20 cellular contexts compared by ENCODE assay signal in genomic region chr13:114341003-114341777, GRCh38. TPM values are rescaled to one million over a fixed set of nuclear protein-coding genes. Genes with fewer than 3 reads are reported as not detected.
A peak's percentile ranks its signal among the peaks of the same experiment; 100 is the strongest.
DNase-seq lines count a peak whose midpoint lies in the region; ATAC-seq, FAIRE-seq and TF ChIP-seq lines count a peak whose summit lies in the region.
"Had no signal": no experiment of that assay in that cellular context is flagged by ENCODE, and none has a peak within 500 bp of the region (broad histone marks: within the 10 kb centered on the region; RNA-seq: fewer than 3 reads in every experiment).

No MANE protein-coding gene starts in this region.

- H2AFZ ChIP-seq in HepG2 (ENCODE audit: low read length): no peak overlapping the region

- in situ Hi-C loops in HepG2 (cut with HindIII; ENCODE audit: extremely low pct_ligation_motif_present, low pct_unique_long_range_greater_than_20kb): no loop called here

- peak overlapping the region; percentile 58 for H3K4me2 ChIP-seq in HepG2 (ENCODE audit: low read depth, low read length)
- H3K4me2 ChIP-seq: A549 had no signal

- POLR2A ChIA-PET in HepG2 (lab: Yijun Ruan, JAX): no interaction called here
- POLR2A ChIA-PET in WTC11 (lab: Charles Lee): no interaction called here

- peak overlapping the region; percentile 15; the same call in 1 of the 2 replicates for H3K9ac ChIP-seq in HepG2 (ENCODE audit: insufficient read depth, low read depth, low read length)

- BruUV-seq in HepG2 (replicated peaks; lab: Mats Ljungman, UMichigan): no TSS peak

- TF ChIP-seq CTCF in HepG2 (CRISPR knock-in tag; IDR thresholded peaks at IDR 0.05): no peak
- no peak for TF ChIP-seq CTCF in right lobe of liver (IDR thresholded peaks at IDR 0.05)
- no peak for TF ChIP-seq CTCF in WTC11 (IDR thresholded peaks at IDR 0.05)
- TF ChIP-seq CTCF in left lung (IDR thresholded peaks at IDR 0.05): no peak
- no peak for TF ChIP-seq CTCF in BE2C (IDR thresholded peaks at IDR 0.05; ENCODE audit: low read depth, low read length)

- H3K4me1 Mint-ChIP-seq in WTC11: peaks cover 50% of the 10 kb centered on the region

- CTCF ChIA-PET in HepG2 (lab: Yijun Ruan, JAX; ENCODE audit: low intra/inter-chr PET ratio, low total read pairs): no interaction called here
- CTCF ChIA-PET in WTC11 (lab: Charles Lee): interaction anchor here (0.6 to 1.6 kb wide), 5 partner anchors 9 to 59 kb away, joined by 3 to 8 read pairs (median 5); partner anchors contain the start of gene UPF3A

- TF ChIP-seq RAD21 in HepG2 (CRISPR knock-in tag; IDR thresholded peaks at IDR 0.05): no peak

- no peak for FAIRE-seq in HepG2 (lab: Jason Lieb, UNC)
- FAIRE-seq: A549, GM12891, GM18507 had no signal

- ATAC-seq in HepG2 (peak; percentile 71), right lobe of liver (no peak), WTC11 (peak; percentile 72), left lung (peak; percentile 49), GM18517 (IDR thresholded peaks at IDR 0.05; ENCODE audit: unreplicated experiment) (no peak)
- ATAC-seq: A549 had no signal

- H3K9me3 Mint-ChIP-seq in WTC11: peaks cover 20% of the 10 kb centered on the region

- 31% methylated on average over 8 of the region's 14 CpGs for WGBS in HepG2 (ENCODE audit: low lambda C conversion rate)
- WGBS in right lobe of liver (ENCODE audit: insufficient coverage, low coverage, low lambda C conversion rate, missing lambda C conversion rate): 64% methylated on average over 11 of the region's 14 CpGs

- no peaks in the 10 kb centered on the region for H3K27me3 Mint-ChIP-seq in WTC11 (ENCODE audit: low read depth)

- H3K9me3 ChIP-seq in HepG2 (ENCODE audit: low read length) (no peaks in the 10 kb centered on the region), right lobe of liver (no peaks in the 10 kb centered on the region), left lung (no peaks in the 10 kb centered on the region), BE2C (no peaks in the 10 kb centered on the region)
- H3K9me3 ChIP-seq: A549, SJSA1 had no signal

- TF ChIP-seq EP300 in HepG2 (IDR thresholded peaks at IDR 0.05; ENCODE audit: low read depth in 2 of 2, low read length in 2 of 2): no peak
- no peak for TF ChIP-seq EP300 in HepG2 (CRISPR knock-in tag; IDR thresholded peaks at IDR 0.05; ENCODE audit: borderline replicate concordance)

- H3K36me3 Mint-ChIP-seq in WTC11: peaks cover 16% of the 10 kb centered on the region

- H3K27me3 ChIP-seq in HepG2 (ENCODE audit: control insufficient read depth in 1 of 2, insufficient read depth in 2 of 2, low read length in 2 of 2) (no peaks in the 10 kb centered on the region), right lobe of liver (no peaks in the 10 kb centered on the region), left lung (no peaks in the 10 kb centered on the region), BE2C (peaks cover 2% of the 10 kb centered on the region)
- H3K27me3 ChIP-seq: SJSA1 had no signal

- H3K4me1 ChIP-seq in HepG2 (ENCODE audit: insufficient read depth, low read length): no peaks in the 10 kb centered on the region
- no peaks in the 10 kb centered on the region for H3K4me1 ChIP-seq in right lobe of liver
- H3K4me1 ChIP-seq in left lung: no peaks in the 10 kb centered on the region
- H3K4me1 ChIP-seq in BE2C: no peaks in the 10 kb centered on the region
- H3K4me1 ChIP-seq: SJSA1 had no signal

- H4K20me1 ChIP-seq in HepG2 (ENCODE audit: insufficient read depth, low read length): no peaks in the 10 kb centered on the region

- TF ChIP-seq POLR2A in HepG2 (IDR thresholded peaks at IDR 0.05; ENCODE audit: insufficient read depth in 1 of 2, low read depth in 2 of 2, low read length in 2 of 2): no peak
- TF ChIP-seq POLR2A in right lobe of liver (IDR thresholded peaks at IDR 0.05): no peak

- peak overlapping the region in 1 of 3 experiments; percentile 40; a peak in 1 of 6 replicates for H3K4me3 ChIP-seq in HepG2 (replicated peaks in 1 of 3; ENCODE audit: insufficient read depth in 1 of 3, low read depth in 2 of 3, low read length in 3 of 3)
- no peak overlapping the region for H3K4me3 ChIP-seq in right lobe of liver
- no peak overlapping the region for H3K4me3 ChIP-seq in left lung
- no peak overlapping the region for H3K4me3 ChIP-seq in BE2C (ENCODE audit: low read depth, low read length)
- H3K4me3 ChIP-seq: A549, SJSA1 had no signal

- DNase-seq in HepG2 (ENCODE audit: low spot score): no peak
- no peak for DNase-seq in right lobe of liver
- no peak for DNase-seq in WTC11 (ENCODE audit: low spot score)
- DNase-seq in left lung: no peak
- DNase-seq in BE2C: no peak
- DNase-seq in NCI-H526 treated with DMSO at 0.1 percent for 48 hours (lab: John Stamatoyannopoulos, UW): no peak
- DNase-seq in activated CD4-positive, alpha-beta T cell treated with anti-CD3 and anti-CD28 coated beads, Interleukin-2, amount 50 U/mL, for 48 hours: no peak
- DNase-seq: C1 segment of cervical spinal cord, DMS 273 treated with DMSO at 0.1 percent for 48 hours, GOT3, NCI-H1092, NCI-H146, NCI-H2081, NCI-H226, NCI-H524 treated with DMSO at 0.1 percent for 48 hours had no signal

- intact Hi-C loops in HepG2 (cut with micrococcal nuclease; ENCODE audit: unreplicated experiment) (no loop called here), right lobe of liver (cut with DNase I) (no loop called here), left lung (cut with DNase I) (no loop called here)

- H3K36me3 ChIP-seq in HepG2 (replicated peaks in 1 of 2; ENCODE audit: control insufficient read depth in 1 of 2, insufficient read depth in 2 of 2, low read length in 2 of 2) (no peaks in the 10 kb centered on the region), right lobe of liver (no peaks in the 10 kb centered on the region), left lung (no peaks in the 10 kb centered on the region), BE2C (no peaks in the 10 kb centered on the region)
- H3K36me3 ChIP-seq: SJSA1 had no signal

- H3K79me2 ChIP-seq in HepG2 (ENCODE audit: insufficient read depth, low read length): no peaks in the 10 kb centered on the region

- no peak overlapping the region for H3K4me3 Mint-ChIP-seq in WTC11

- no peak overlapping the region for H3K27ac Mint-ChIP-seq in WTC11

- H3K27ac ChIP-seq in HepG2 (ENCODE audit: extremely low read length, insufficient read depth, low read length) (no peak overlapping the region), right lobe of liver (no peak overlapping the region), left lung (no peak overlapping the region)
- H3K27ac ChIP-seq: A549, SJSA1 had no signal

RNA-seq across cellular contexts. Expression of gene CHAMP1, which starts 26.9 kb away (rescaled TPM):
- total RNA-seq in HepG2 (2016; rRNA removed; fragmentation: Illumina TruSeq; extraction: Trizol): 9.7 and 14.6 TPM in 2 replicates
- 20.2 and 30.6 TPM in 2 replicates for total RNA-seq in HepG2 (2016; cell fraction: cytosol; rRNA removed; fragmentation: Illumina TruSeq; extraction: Trizol; ENCODE audit: low read depth)
- 8.1 and 12.3 TPM in 2 replicates for total RNA-seq in HepG2 (2016; cell fraction: insoluble cytoplasmic fraction; rRNA removed; fragmentation: Illumina TruSeq; extraction: Trizol)
- total RNA-seq in HepG2 (2016; cell fraction: membrane; rRNA removed; fragmentation: Illumina TruSeq; extraction: Trizol): 22.3 and 23.9 TPM in 2 replicates
- 8.7 and 11.3 TPM in 2 replicates for total RNA-seq in HepG2 (2016; cell fraction: nucleus; rRNA removed; fragmentation: Illumina TruSeq; extraction: Trizol)
- 7.9 and 8.4 TPM in 2 replicates for polyA plus RNA-seq in HepG2 (2011; rRNA removed)
- polyA plus RNA-seq in HepG2 (2011; cell fraction: cytosol; rRNA removed): 7.1 and 9.5 TPM in 2 replicates
- 7.5 and 7.6 TPM in 2 replicates for polyA plus RNA-seq in HepG2 (2011; cell fraction: nucleus; rRNA removed)
- polyA plus RNA-seq in HepG2 (2012): 9.5 and 13.4 TPM in 2 replicates
- polyA plus RNA-seq in HepG2 (2016; cell fraction: cytosol; fragmentation: Illumina TruSeq; extraction: Trizol; ENCODE audit: low read depth): 26.2 and 31.0 TPM in 2 replicates
- 26.0 and 33.1 TPM in 2 replicates for polyA plus RNA-seq in HepG2 (2016; cell fraction: insoluble cytoplasmic fraction; fragmentation: Illumina TruSeq; extraction: Trizol; ENCODE audit: low read depth)
- 16.6 and 17.8 TPM in 2 replicates for polyA plus RNA-seq in HepG2 (2016; cell fraction: membrane; fragmentation: Illumina TruSeq; extraction: Trizol; ENCODE audit: low read depth)
- 25.6 and 26.9 TPM in 2 replicates for polyA plus RNA-seq in HepG2 (2016; cell fraction: nucleus; fragmentation: Illumina TruSeq; extraction: Trizol; ENCODE audit: insufficient read depth, low read depth)
- 4.3 and 13.1 TPM in 2 replicates for polyA minus RNA-seq in HepG2 (2011; rRNA and poly(A)+ RNA removed; ENCODE audit: low replicate concordance)
- polyA minus RNA-seq in HepG2 (2011; cell fraction: cytosol; rRNA and poly(A)+ RNA removed): 7.6 and 9.4 TPM in 2 replicates
- 10.2 and 12.1 TPM in 2 replicates for polyA minus RNA-seq in HepG2 (2011; cell fraction: nucleus; rRNA and poly(A)+ RNA removed)
- total RNA-seq in right lobe of liver: 10 to 100 TPM; 10.3 to 17.5 (median 11.5) TPM
- 29.5 to 31.7 TPM (median 30.6 TPM) in 3 replicates for total RNA-seq in WTC11 (2021)
- total RNA-seq in left lung: 10 to 100 TPM; 20.9 to 22.7 TPM
- 27.4 TPM for polyA plus RNA-seq in BE2C (2012; ENCODE audit: insufficient read depth, insufficient read length, low read depth)

RNA-seq across cellular contexts. Expression of gene UPF3A, which starts 59.8 kb away (rescaled TPM):
- total RNA-seq in HepG2 (2016; rRNA removed; fragmentation: Illumina TruSeq; extraction: Trizol) (50.5 and 63.8 TPM in 2 replicates), right lobe of liver (10 to 100 TPM; 10.6 to 24.3 (median 14.8) TPM), WTC11 (2021) (64.2 to 71.9 TPM (median 68.7 TPM) in 3 replicates), left lung (10 to 100 TPM; 32.3 to 42.6 TPM)
- total RNA-seq in HepG2 (2016; cell fraction: cytosol; rRNA removed; fragmentation: Illumina TruSeq; extraction: Trizol; ENCODE audit: low read depth): 22.0 TPM in 2 replicates
- 53.4 and 65.3 TPM in 2 replicates for total RNA-seq in HepG2 (2016; cell fraction: insoluble cytoplasmic fraction; rRNA removed; fragmentation: Illumina TruSeq; extraction: Trizol)
- total RNA-seq in HepG2 (2016; cell fraction: membrane; rRNA removed; fragmentation: Illumina TruSeq; extraction: Trizol): 40.3 and 41.6 TPM in 2 replicates
- 56.7 and 60.9 TPM in 2 replicates for total RNA-seq in HepG2 (2016; cell fraction: nucleus; rRNA removed; fragmentation: Illumina TruSeq; extraction: Trizol)
- polyA plus RNA-seq in HepG2 (2011; rRNA removed): 46.7 and 60.2 TPM in 2 replicates
- 32.6 and 34.3 TPM in 2 replicates for polyA plus RNA-seq in HepG2 (2011; cell fraction: cytosol; rRNA removed)
- 66.5 and 88.8 TPM in 2 replicates for polyA plus RNA-seq in HepG2 (2011; cell fraction: nucleus; rRNA removed)
- 45.1 and 52.0 TPM in 2 replicates for polyA plus RNA-seq in HepG2 (2012)
- 26.0 and 27.5 TPM in 2 replicates for polyA plus RNA-seq in HepG2 (2016; cell fraction: cytosol; fragmentation: Illumina TruSeq; extraction: Trizol; ENCODE audit: low read depth)
- 81.1 and 85.3 TPM in 2 replicates for polyA plus RNA-seq in HepG2 (2016; cell fraction: insoluble cytoplasmic fraction; fragmentation: Illumina TruSeq; extraction: Trizol; ENCODE audit: low read depth)
- polyA plus RNA-seq in HepG2 (2016; cell fraction: membrane; fragmentation: Illumina TruSeq; extraction: Trizol; ENCODE audit: low read depth): 38.1 and 40.9 TPM in 2 replicates
- polyA plus RNA-seq in HepG2 (2016; cell fraction: nucleus; fragmentation: Illumina TruSeq; extraction: Trizol; ENCODE audit: insufficient read depth, low read depth): 191 TPM in 2 replicates
- 14.3 and 25.2 TPM in 2 replicates for polyA minus RNA-seq in HepG2 (2011; rRNA and poly(A)+ RNA removed; ENCODE audit: low replicate concordance)
- 10.4 and 12.0 TPM in 2 replicates for polyA minus RNA-seq in HepG2 (2011; cell fraction: cytosol; rRNA and poly(A)+ RNA removed)
- polyA minus RNA-seq in HepG2 (2011; cell fraction: nucleus; rRNA and poly(A)+ RNA removed): 58.6 and 63.9 TPM in 2 replicates
- 43.4 TPM for polyA plus RNA-seq in BE2C (2012; ENCODE audit: insufficient read depth, insufficient read length, low read depth)

Comparison
In these comparisons a context has a peak if more than half of its experiments do, and no peak if none do; other contexts are left out.
1. ATAC-seq: peak in HepG2 (single experiment), WTC11 (single experiment) and left lung (single experiment); none in right lobe of liver (0 of 4) and GM18517 (single experiment).